Comparison of ENCODE assay signal across 1 cellular context in the genomic region with DNA sequence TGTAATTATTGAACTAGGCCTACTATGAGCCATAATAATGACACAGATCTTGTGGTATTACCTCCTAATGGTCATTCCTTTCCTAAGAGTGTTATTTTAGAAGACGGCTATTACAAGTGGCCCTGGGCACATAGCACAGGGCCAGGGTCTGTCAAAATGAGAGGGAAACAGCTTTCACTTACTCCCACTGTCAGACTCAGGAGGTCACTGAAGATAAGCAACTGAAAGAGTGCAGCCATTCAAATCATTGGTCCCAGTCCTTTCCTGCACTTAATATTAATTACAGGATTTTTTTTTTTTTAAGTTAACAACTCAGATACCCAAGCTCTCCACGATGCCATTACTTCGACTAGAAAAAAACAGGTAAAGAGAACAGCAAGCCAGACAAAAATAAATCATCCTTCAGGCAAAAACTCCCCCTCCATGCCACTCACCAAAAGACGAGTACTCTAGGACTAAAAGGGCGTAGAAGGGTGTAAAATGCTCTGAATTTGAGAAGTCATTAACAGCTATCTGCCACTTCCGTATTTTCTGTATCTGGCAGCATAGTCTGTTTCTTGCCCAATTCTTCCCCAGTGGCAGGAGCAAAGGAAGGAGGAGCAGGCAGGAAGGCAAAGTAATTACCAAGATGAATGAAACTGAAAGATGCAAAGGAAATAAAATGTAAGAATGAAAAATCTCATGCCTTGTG.
TF ChIP-seq lines count a peak whose summit lies in the region.

No MANE protein-coding gene starts in this region.

TF ChIP-seq in PFSK-1, 5 proteins besides CTCF, POLR2A, EP300 and RAD21 (continued from another document):
- no peak for TF ChIP-seq TAF1 (IDR thresholded peaks at IDR 0.05; ENCODE audit: borderline replicate concordance, insufficient read depth, low read length)
- TF ChIP-seq FOXP2 (optimal IDR thresholded peaks at IDR 0.05; ENCODE audit: borderline replicate concordance, extremely low read depth, extremely low read length, insufficient read depth), result no peak
- 0 out of 2 replicates have a peak, but pooled peaks have one; percentile 27 for TF ChIP-seq SIN3A (IDR thresholded peaks at IDR 0.05; ENCODE audit: borderline replicate concordance, insufficient read depth, low read length)
